37 cellular contexts compared by ENCODE assay signal in genomic region chr6:125552819-125553218, GRCh38.
"Had no signal": no experiment of that assay in that cellular context is flagged by ENCODE, and none has a peak within 500 bp of the region (broad histone marks: within the 10 kb centered on the region; RNA-seq: fewer than 3 reads in every experiment).

No MANE protein-coding gene starts in this region.

- H3K4me3 ChIP-seq: MG63 had no signal

- H3K9me3 ChIP-seq: MG63 had no signal

- H3K36me3 ChIP-seq: MG63 had no signal

- DNase-seq: Karpas-422, Kasumi-1, MG63, MM.1S, MV-4-11, NCI-H1048, NCI-H1092, NCI-H1092 treated with DMSO at 0.1 percent for 48 hours, NCI-H1105, NCI-H1105 treated with DMSO at 0.1 percent for 48 hours, NCI-H1417, NCI-H1417 treated with DMSO at 0.1 percent for 48 hours, NCI-H1436, NCI-H1436 treated with DMSO at 0.1 percent for 48 hours, NCI-H1694, NCI-H1694 treated with DMSO at 0.1 percent for 48 hours, NCI-H187, NCI-H187 treated with DMSO at 0.1 percent for 48 hours, NCI-H1930, NCI-H2029, NCI-H2029 treated with DMSO at 0.1 percent for 48 hours, NCI-H2081, NCI-H2081 treated with DMSO at 0.1 percent for 48 hours, NCI-H2107, NCI-H2171, NCI-H2171 treated with DMSO at 0.1 percent for 48 hours, NCI-H2227 treated with DMSO at 0.1 percent for 48 hours, NCI-H226, NCI-H345, NCI-H446, NCI-H446 treated with DMSO at 0.1 percent for 48 hours, NCI-H510A, NCI-H510A treated with DMSO at 0.1 percent for 48 hours, NCI-H524, NCI-H524 treated with DMSO at 0.1 percent for 48 hours, NCI-H526, NCI-H526 treated with DMSO at 0.1 percent for 48 hours had no signal

- H3K27me3 ChIP-seq: MG63 had no signal
